In genomic region chr7:55247466-55247865, GRCh38 we compare ENCODE assay signal across 20 cellular contexts.
DNase-seq lines count a peak whose midpoint lies in the region; ATAC-seq and TF ChIP-seq lines count a peak whose summit lies in the region.
"Had no signal": no experiment of that assay in that cellular context is flagged by ENCODE, and none has a peak within 500 bp of the region (broad histone marks: within the 10 kb centered on the region; RNA-seq: fewer than 3 reads in every experiment).

No MANE protein-coding gene starts in this region.

- H2AFZ ChIP-seq in HCT116 (ENCODE audit: low read depth, low read length, poor library complexity, severe bottlenecking) = no peak overlapping the region

- H3K4me1 ChIP-seq in HCT116 (ENCODE audit: control insufficient read depth in 1 of 2, insufficient read depth in 2 of 2, low read length in 2 of 2) = peaks cover 14 to 38% of the 10 kb centered on the region in 2 experiments

- no peaks in the 10 kb centered on the region for H3K79me2 ChIP-seq in HCT116 (ENCODE audit: insufficient read depth, low read length)

- H3K27me3 ChIP-seq in HCT116 (ENCODE audit: insufficient read depth, low read length) = no peaks in the 10 kb centered on the region

- no peaks in the 10 kb centered on the region for H4K20me1 ChIP-seq in HCT116 (ENCODE audit: insufficient read depth)

- H3K36me3 ChIP-seq in HCT116 (ENCODE audit: control insufficient read depth in 1 of 2, insufficient read depth in 2 of 2, low read length in 2 of 2) = no peaks in the 10 kb centered on the region

- TF ChIP-seq RAD21 in HCT116 (IDR thresholded peaks at IDR 0.05; ENCODE audit: low read depth) = no peak

- POLR2A ChIA-PET in HCT116 (lab: Charles Lee) = no interaction called here

- no peak for TF ChIP-seq CTCF in HCT116 (IDR thresholded peaks at IDR 0.05 in 2 of 3, conservative IDR thresholded peaks at IDR 0.05 in 1 of 3; ENCODE audit: borderline replicate concordance in 1 of 3, insufficient read depth in 1 of 3, low read depth in 2 of 3, low read length in 2 of 3)
- no peak for TF ChIP-seq CTCF in fibroblast of the aortic adventitia (IDR thresholded peaks at IDR 0.05; ENCODE audit: insufficient read depth, low read length)

- no peak for ATAC-seq in HCT116
- peak; percentile 59 for ATAC-seq in SK-N-SH treated with all-trans-retinoic acid at 6 μM for 48 hours
- ATAC-seq: esophagus mucosa, right cardiac atrium had no signal

- no peak overlapping the region for H3K9ac ChIP-seq in HCT116 (ENCODE audit: low read length)

- CTCF ChIA-PET in HCT116 (lab: Charles Lee) = interaction anchor here (1.1 kb wide), 1 partner anchor 474 kb away, joined by 3 read pairs; no protein-coding TSS in a partner anchor

- peak; percentile 61 for DNase-seq in A172 (ENCODE audit: low spot score)
- DNase-seq in HCT116 (ENCODE audit: low read depth, low spot score) = no peak
- peak; percentile 79 for DNase-seq in fibroblast of the aortic adventitia (ENCODE audit: low read depth)
- no peak for DNase-seq in HK-2 (ENCODE audit: unreplicated experiment)
- DNase-seq in HuH-7.5 (ENCODE audit: low spot score) = no peak
- DNase-seq in retina = no peak
- DNase-seq in pons (ENCODE audit: low spot score) = no peak
- DNase-seq: activated naive CD4-positive, alpha-beta T cell treated with anti-CD3 and anti-CD28 coated beads, Interleukin-2, amount 50 U/mL, for 16 hours; C1 segment of cervical spinal cord; DND-41; effector memory CD4-positive, alpha-beta T cell; kidney glomerular epithelial cell; mammary epithelial cell; NCI-H2171 treated with DMSO at 0.1 percent for 48 hours; nucleus accumbens; right cardiac atrium; Right ventricle myocardium superior; stimulated activated CD4-positive, alpha-beta T cell treated with anti-CD3 and anti-CD28 coated beads, Interleukin-15, amount 100 ng/mL, for 24 hours had no signal

- no peak for TF ChIP-seq POLR2A in HCT116 (IDR thresholded peaks at IDR 0.05; ENCODE audit: borderline replicate concordance, extremely low read depth, insufficient read depth, insufficient read length)

- H3K9me3 ChIP-seq in HCT116 (ENCODE audit: control insufficient read depth in 1 of 2, insufficient read depth in 1 of 2, low read depth in 1 of 2, low read length in 2 of 2) = no peaks in the 10 kb centered on the region

- H3K4me2 ChIP-seq in HCT116 (ENCODE audit: low read length) = peak overlapping the region; percentile 26

- H3K27ac ChIP-seq in HCT116 (ENCODE audit: low read depth, low read length) = no peak overlapping the region

- H3K9me2 ChIP-seq in HCT116 (ENCODE audit: insufficient read depth) = no peaks in the 10 kb centered on the region

- no TSS peak for BruUV-seq in HCT116 (replicated peaks; lab: Mats Ljungman, UMichigan)

- RAD21 ChIA-PET in HCT116 (lab: Charles Lee; ENCODE audit: low non-redundant PET in 1 of 2, low total read pairs in 2 of 2, uncharacterized antibody in 2 of 2, unreplicated experiment in 2 of 2) = no interaction called here

- no peak overlapping the region for H3K4me3 ChIP-seq in HCT116 (replicated peaks in 1 of 2; ENCODE audit: low read depth in 1 of 2, low read length in 2 of 2)
- H3K4me3 ChIP-seq in fibroblast of the aortic adventitia (ENCODE audit: low read depth, low read length) = no peak overlapping the region

- intact Hi-C loops in HCT116 (cut with micrococcal nuclease) = no loop called here

TF ChIP-seq in HCT116, 20 proteins besides CTCF, POLR2A, EP300 and RAD21 (continues in another document):
- TF ChIP-seq, protein P1, sequence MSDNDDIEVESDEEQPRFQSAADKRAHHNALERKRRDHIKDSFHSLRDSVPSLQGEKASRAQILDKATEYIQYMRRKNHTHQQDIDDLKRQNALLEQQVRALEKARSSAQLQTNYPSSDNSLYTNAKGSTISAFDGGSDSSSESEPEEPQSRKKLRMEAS (IDR thresholded peaks at IDR 0.05) = no peak
- TF ChIP-seq SIN3A (IDR thresholded peaks at IDR 0.05; ENCODE audit: low read depth) (no peak), POLR2AphosphoS5 (IDR thresholded peaks at IDR 0.05; ENCODE audit: low read depth, low read length) (no peak), SRF (IDR thresholded peaks at IDR 0.05; ENCODE audit: low read depth) (no peak), ZFX (IDR thresholded peaks at IDR 0.05) (no peak), ZNF274 (IDR thresholded peaks at IDR 0.05; ENCODE audit: low read depth, low read length) (no peak), EZH2phosphoT487 (IDR thresholded peaks at IDR 0.05; ENCODE audit: borderline replicate concordance) (no peak), EGR1 (IDR thresholded peaks at IDR 0.05; ENCODE audit: low read depth) (no peak), ELF1 (IDR thresholded peaks at IDR 0.05; ENCODE audit: borderline replicate concordance, low read depth) (no peak), FOSL1 (IDR thresholded peaks at IDR 0.05; ENCODE audit: low read depth) (no peak), REST (IDR thresholded peaks at IDR 0.05; ENCODE audit: low read depth) (no peak)

TF ChIP-seq in SK-N-SH treated with all-trans-retinoic acid at 6 μM for 48 hours, 23 proteins besides CTCF, POLR2A, EP300 and RAD21:
- no peak for TF ChIP-seq ARNTL (CRISPR knock-in tag; IDR thresholded peaks at IDR 0.05; ENCODE audit: borderline replicate concordance, low read depth)
- no peak for TF ChIP-seq ZFP3 (CRISPR knock-in tag; IDR thresholded peaks at IDR 0.05)
- no peak for TF ChIP-seq CREB5 (CRISPR knock-in tag; IDR thresholded peaks at IDR 0.05; ENCODE audit: low read depth)

Comparison
In these comparisons a context has a peak if more than half of its experiments do, and no peak if none do; other contexts are left out.
1. DNase-seq: peak in A172 (single experiment) and fibroblast of the aortic adventitia (single experiment); none in HCT116 (single experiment), HK-2 (single experiment), HuH-7.5 (single experiment), retina (single experiment) and pons (single experiment).